8 cellular contexts compared by ENCODE assay signal in the genomic region with DNA sequence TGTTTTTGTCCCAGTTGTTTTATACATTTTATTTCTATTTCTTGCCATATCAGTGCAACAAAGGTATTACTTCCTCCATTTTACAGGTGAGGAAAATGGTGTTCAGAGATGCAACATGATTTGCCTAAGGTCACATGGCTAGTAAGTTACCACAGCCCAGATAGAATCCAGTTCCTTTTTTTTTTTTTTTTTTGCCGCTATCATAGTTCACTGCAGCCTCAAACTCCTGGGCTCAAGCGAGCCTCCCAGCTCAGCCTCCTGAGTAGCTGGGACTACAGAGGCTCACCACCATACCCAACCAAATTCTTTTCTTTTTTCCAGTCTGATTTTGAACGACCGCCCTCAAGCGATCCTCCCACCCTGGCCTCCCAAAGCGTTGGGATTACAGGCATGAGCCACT. TPM values are rescaled to one million over a fixed set of nuclear protein-coding genes. Genes with fewer than 3 reads are reported as not detected.
DNase-seq lines count a peak whose midpoint lies in the region; ATAC-seq and TF ChIP-seq lines count a peak whose summit lies in the region.

No MANE protein-coding gene starts in this region.

- peak overlapping the region in 1 of 2 experiments; percentile 84 for H3K4me3 ChIP-seq in mesenchymal stem cell (ENCODE audit: insufficient read depth in 1 of 2, low read depth in 1 of 2, low read length in 2 of 2)

- no peak overlapping the region for H4K8ac ChIP-seq in mesenchymal stem cell (ENCODE audit: low read length)

- H2BK15ac ChIP-seq in mesenchymal stem cell (ENCODE audit: low read depth, poor library complexity, severe bottlenecking): no peak overlapping the region

- intact Hi-C loops in CD4-positive, alpha-beta T cell (cut with DNase I, micrococcal nuclease): loop anchor here (1.0 to 10.0 kb wide), 3 partner anchors 14 to 550 kb away; a partner anchor contains a TSS

- H3K4ac ChIP-seq in mesenchymal stem cell (ENCODE audit: low read depth in 1 of 2, low read length in 2 of 2): no peak overlapping the region

- H3K18ac ChIP-seq in mesenchymal stem cell (ENCODE audit: low read depth in 1 of 2, low read length in 2 of 2): no peak overlapping the region

- POLR2A ChIA-PET in CD4-positive, alpha-beta T cell (lab: Charles Lee): interaction anchor here (0.6 to 4.6 kb wide), 20 partner anchors 10 to 524 kb away, joined by 3 to 223 read pairs (median 5); a partner anchor contains a TSS

- WGBS in mesenchymal stem cell: 93% methylated on average over 6 of the region's 6 CpGs

- no peak overlapping the region for H3K4me2 ChIP-seq in mesenchymal stem cell (ENCODE audit: low read length, poor library complexity, severe bottlenecking)

- no peak overlapping the region for H2BK5ac ChIP-seq in mesenchymal stem cell (ENCODE audit: low read depth, low read length, poor library complexity, severe bottlenecking)

- peaks cover 56% of the 10 kb centered on the region for H3K4me1 Mint-ChIP-seq in CD4-positive, alpha-beta T cell (ENCODE audit: low read depth)
- peaks cover 5% of the 10 kb centered on the region for H3K4me1 Mint-ChIP-seq in chondrocyte (ENCODE audit: low read depth)

- no peak overlapping the region for H2AFZ ChIP-seq in mesenchymal stem cell (ENCODE audit: low read depth, low read length)

- peaks cover 42% of the 10 kb centered on the region for H3K36me3 Mint-ChIP-seq in CD4-positive, alpha-beta T cell (ENCODE audit: low read depth)
- H3K36me3 Mint-ChIP-seq in chondrocyte (ENCODE audit: low read depth): no peaks in the 10 kb centered on the region

- no peaks in the 10 kb centered on the region for H3K9me3 Mint-ChIP-seq in CD4-positive, alpha-beta T cell
- H3K9me3 Mint-ChIP-seq in chondrocyte (ENCODE audit: low read depth): no peaks in the 10 kb centered on the region

- TF ChIP-seq CTCF in CD4-positive, alpha-beta T cell (IDR thresholded peaks at IDR 0.05): no peak
- TF ChIP-seq CTCF in VCaP (conservative IDR thresholded peaks at IDR 0.05): peak; percentile 13; the same call in 1 of the 2 replicates
- TF ChIP-seq CTCF in chondrocyte (IDR thresholded peaks at IDR 0.05): no peak

- no peaks in the 10 kb centered on the region for H3K79me1 ChIP-seq in mesenchymal stem cell (replicated peaks; ENCODE audit: low read length, poor library complexity, severe bottlenecking)

- H2BK120ac ChIP-seq in mesenchymal stem cell (ENCODE audit: low read depth, low read length): no peak overlapping the region

- H3K4me3 Mint-ChIP-seq in CD4-positive, alpha-beta T cell: peak overlapping the region; percentile 92
- H3K4me3 Mint-ChIP-seq in chondrocyte (ENCODE audit: unreplicated experiment): no peak overlapping the region

- H3K23ac ChIP-seq in mesenchymal stem cell (ENCODE audit: low read length in 2 of 2): no peak overlapping the region

- H2AK5ac ChIP-seq in mesenchymal stem cell (ENCODE audit: low read length, severe bottlenecking): no peak overlapping the region

- peaks cover 3% of the 10 kb centered on the region for H3K4me1 ChIP-seq in mesenchymal stem cell (ENCODE audit: control insufficient read depth, insufficient read depth, low read depth, low read length)

- H4K91ac ChIP-seq in mesenchymal stem cell (ENCODE audit: low read length): no peak overlapping the region

- H3K27ac ChIP-seq in CD4-positive, alpha-beta T cell (ENCODE audit: low read depth, low read length): peak overlapping the region; percentile 92
- H3K27ac ChIP-seq in VCaP (peak overlapping the region; percentile 57; the same call in 1 of the 2 replicates), mesenchymal stem cell (ENCODE audit: low read length, poor library complexity, severe bottlenecking) (no peak overlapping the region)

- CTCF ChIA-PET in CD4-positive, alpha-beta T cell (lab: Charles Lee): interaction anchor here (0.6 to 5.6 kb wide), 5 partner anchors 11 to 202 kb away, joined by 3 to 33 read pairs (median 14); no protein-coding TSS in a partner anchor

- no peaks in the 10 kb centered on the region for H3K36me3 ChIP-seq in mesenchymal stem cell (ENCODE audit: control insufficient read depth in 1 of 2, insufficient read depth in 2 of 2, low read depth in 1 of 2, low read length in 2 of 2)

- no peaks in the 10 kb centered on the region for H3K9me3 ChIP-seq in CD4-positive, alpha-beta T cell (ENCODE audit: control insufficient read depth, low read length)
- H3K9me3 ChIP-seq in mesenchymal stem cell (ENCODE audit: control insufficient read depth, low read length): no peaks in the 10 kb centered on the region

- H3K27ac Mint-ChIP-seq in CD4-positive, alpha-beta T cell: peak overlapping the region; percentile 94
- H3K27ac Mint-ChIP-seq in chondrocyte (ENCODE audit: unreplicated experiment): no peak overlapping the region

- no peaks in the 10 kb centered on the region for H3K27me3 Mint-ChIP-seq in CD4-positive, alpha-beta T cell
- peaks cover 4% of the 10 kb centered on the region for H3K27me3 Mint-ChIP-seq in chondrocyte (ENCODE audit: low read depth)

- no peaks in the 10 kb centered on the region for H3K27me3 ChIP-seq in CD4-positive, alpha-beta T cell (ENCODE audit: control insufficient read depth, insufficient read depth, low read length)
- H3K27me3 ChIP-seq in mesenchymal stem cell (ENCODE audit: control insufficient read depth in 1 of 2, insufficient read depth in 1 of 2, low read length in 2 of 2): peaks cover 0 to 7% of the 10 kb centered on the region in 2 experiments

- no peak overlapping the region for H2BK12ac ChIP-seq in mesenchymal stem cell (ENCODE audit: low read length in 2 of 2)

- peak overlapping the region; percentile 82 for H3K9ac ChIP-seq in mesenchymal stem cell (ENCODE audit: low read length)

- no peak for DNase-seq in CD4-positive, alpha-beta T cell
- DNase-seq in mesenchymal stem cell (no peak), NCI-H748 treated with DMSO at 0.1 percent for 48 hours (lab: John Stamatoyannopoulos, UW) (no peak), chondrocyte (ENCODE audit: low spot score) (no peak)
- DNase-seq in stimulated activated CD4-positive, alpha-beta T cell treated with anti-CD3 and anti-CD28 coated beads, Interleukin-4, amount 100 ng/mL, for 1 hour: no peak

- peak; percentile 40 for ATAC-seq in CD4-positive, alpha-beta T cell (ENCODE audit: poor library complexity)
- ATAC-seq in HG02610 (IDR thresholded peaks at IDR 0.05; ENCODE audit: unreplicated experiment) (peak; percentile 33), GM21367 (IDR thresholded peaks at IDR 0.05; ENCODE audit: unreplicated experiment) (no peak)

- H3K14ac ChIP-seq in mesenchymal stem cell (ENCODE audit: low read length in 2 of 2): no peak overlapping the region

RNA-seq across cellular contexts. Expression of a gene that starts 0.5 kb away (rescaled TPM):
- 10 to 100 TPM; 68.0 to 68.9 TPM for total RNA-seq in CD4-positive, alpha-beta T cell
- polyA plus RNA-seq in mesenchymal stem cell (2013, experiment 1 of 2): 11.2 TPM
- polyA plus RNA-seq in mesenchymal stem cell (2013, experiment 2 of 2): 10.8 TPM
- 1.2 to 1.5 TPM (median 1.3 TPM) in 3 replicates for total RNA-seq in chondrocyte

RNA-seq across cellular contexts. Expression of a gene that starts 28.6 kb away (rescaled TPM):
- total RNA-seq in CD4-positive, alpha-beta T cell: 1 to 10 TPM; 3.1 to 4.1 TPM
- polyA plus RNA-seq in mesenchymal stem cell (2013, experiment 1 of 2): 38.8 TPM
- polyA plus RNA-seq in mesenchymal stem cell (2013, experiment 2 of 2): 39.5 TPM
- total RNA-seq in chondrocyte: 21.4 to 29.1 TPM (median 21.7 TPM) in 3 replicates

Comparison
In these comparisons a context has a peak if more than half of its experiments do, and no peak if none do; other contexts are left out.
1. RNA of a gene that starts 0.5 kb away (total RNA-seq): 68.0 to 68.9 TPM in CD4-positive, alpha-beta T cell; 1.2 to 1.5 TPM in chondrocyte; every median in the first group is over 10 times any median in the second.